1 cellular context compared by ENCODE assay signal in the genomic region with DNA sequence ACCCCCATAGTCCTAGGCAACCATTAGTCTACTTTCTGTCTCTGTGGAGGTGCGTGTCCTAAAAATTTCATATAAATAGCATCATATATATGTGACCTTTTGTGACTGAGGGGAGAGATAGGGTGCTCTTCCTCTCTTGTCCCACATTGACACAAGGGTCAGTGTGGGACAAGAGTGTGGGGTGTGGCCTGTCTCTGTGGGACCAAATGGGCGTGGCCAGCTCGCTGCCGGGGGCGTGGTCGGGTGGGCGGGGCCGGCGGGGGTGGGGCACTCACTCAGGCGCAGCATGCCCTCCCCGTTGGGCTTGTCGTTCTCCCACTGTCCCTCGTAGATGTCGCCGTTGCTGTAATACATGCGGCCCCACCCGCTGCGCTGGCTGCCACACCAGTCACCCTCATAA.
TF ChIP-seq lines count a peak whose summit lies in the region.

No MANE protein-coding gene starts in this region.

TF ChIP-seq in HEK293, 187 proteins besides CTCF, POLR2A, EP300 and RAD21:
- TF ChIP-seq SP3 (tag by site-specific recombination; IDR thresholded peaks at IDR 0.05), result peak; percentile 22; the same call in 1 of the 2 replicates
- TF ChIP-seq ZNF654 (tag by site-specific recombination; IDR thresholded peaks at IDR 0.05; ENCODE audit: low read depth), result no peak
- TF ChIP-seq KLF1 (tag by site-specific recombination; IDR thresholded peaks at IDR 0.05), result peak; percentile 74
- no peak for TF ChIP-seq ZNF776 (tag by site-specific recombination; IDR thresholded peaks at IDR 0.05; ENCODE audit: borderline replicate concordance)
- TF ChIP-seq KLF10 (tag by site-specific recombination; IDR thresholded peaks at IDR 0.05), result 0 out of 2 replicates have a peak, but pooled peaks have one; percentile 13
- no peak for TF ChIP-seq IKZF3 (tag by site-specific recombination; IDR thresholded peaks at IDR 0.05)
- no peak for TF ChIP-seq ZNF473 (tag by site-specific recombination; IDR thresholded peaks at IDR 0.05)
- no peak for TF ChIP-seq ZNF530 (tag by site-specific recombination; IDR thresholded peaks at IDR 0.05; ENCODE audit: low read depth)
- peak; percentile 79 for TF ChIP-seq KLF9 (tag by site-specific recombination; IDR thresholded peaks at IDR 0.05; ENCODE audit: low read depth)
- TF ChIP-seq ZNF121 (tag by site-specific recombination; IDR thresholded peaks at IDR 0.05), result no peak
- TF ChIP-seq, protein P1, sequence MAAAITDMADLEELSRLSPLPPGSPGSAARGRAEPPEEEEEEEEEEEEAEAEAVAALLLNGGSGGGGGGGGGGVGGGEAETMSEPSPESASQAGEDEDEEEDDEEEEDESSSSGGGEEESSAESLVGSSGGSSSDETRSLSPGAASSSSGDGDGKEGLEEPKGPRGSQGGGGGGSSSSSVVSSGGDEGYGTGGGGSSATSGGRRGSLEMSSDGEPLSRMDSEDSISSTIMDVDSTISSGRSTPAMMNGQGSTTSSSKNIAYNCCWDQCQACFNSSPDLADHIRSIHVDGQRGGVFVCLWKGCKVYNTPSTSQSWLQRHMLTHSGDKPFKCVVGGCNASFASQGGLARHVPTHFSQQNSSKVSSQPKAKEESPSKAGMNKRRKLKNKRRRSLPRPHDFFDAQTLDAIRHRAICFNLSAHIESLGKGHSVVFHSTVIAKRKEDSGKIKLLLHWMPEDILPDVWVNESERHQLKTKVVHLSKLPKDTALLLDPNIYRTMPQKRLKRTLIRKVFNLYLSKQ (tag by site-specific recombination; IDR thresholded peaks at IDR 0.05; ENCODE audit: borderline replicate concordance), result no peak
- no peak for TF ChIP-seq ZNF837 (tag by site-specific recombination; IDR thresholded peaks at IDR 0.05)
